ENCODE assay signal across 16 cellular contexts in the genomic region with DNA sequence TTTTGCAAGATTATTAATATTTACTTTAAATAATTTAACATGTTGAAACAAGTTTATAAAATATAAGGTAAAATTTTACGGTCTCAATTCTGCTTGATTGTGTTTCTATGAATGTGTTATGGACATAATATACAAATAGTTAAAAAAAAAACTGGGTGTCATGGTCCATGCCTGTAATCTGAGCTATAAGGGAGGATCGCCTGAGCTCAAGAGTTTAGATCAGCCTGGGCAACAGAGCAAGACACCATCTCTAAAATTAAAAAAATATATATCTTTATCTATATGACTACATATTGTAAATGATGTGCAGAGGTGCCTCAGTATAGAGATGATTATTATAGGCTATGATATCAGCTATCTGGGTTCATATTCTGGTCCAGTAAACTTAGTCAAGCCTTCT. TPM values are rescaled to one million over a fixed set of nuclear protein-coding genes. Genes with fewer than 3 reads are reported as not detected.
DNase-seq lines count a peak whose midpoint lies in the region; ATAC-seq and TF ChIP-seq lines count a peak whose summit lies in the region.
"Had no signal": no experiment of that assay in that cellular context is flagged by ENCODE, and none has a peak within 500 bp of the region (broad histone marks: within the 10 kb centered on the region; RNA-seq: fewer than 3 reads in every experiment).

No MANE protein-coding gene starts in this region.

- H3K4me1 Mint-ChIP-seq in CD4-positive, alpha-beta T cell (ENCODE audit: low read depth), result peaks cover 95% of the 10 kb centered on the region
- H3K4me1 Mint-ChIP-seq in activated B cell treated with CpG ODN at 0.5 μM for 24 hours, result peaks cover 84% of the 10 kb centered on the region
- H3K4me1 Mint-ChIP-seq in naive B cell, result peaks cover 60 to 93% (median 79%) of the 10 kb centered on the region in 3 donors

- H3K27me3 Mint-ChIP-seq in CD4-positive, alpha-beta T cell, result no peaks in the 10 kb centered on the region
- H3K27me3 Mint-ChIP-seq in activated B cell treated with CpG ODN at 0.5 μM for 24 hours (no peaks in the 10 kb centered on the region), naive B cell (no peaks in the 10 kb centered on the region)
- H3K27me3 Mint-ChIP-seq: CD8-positive, alpha-beta memory T cell had no signal

- no peak for TF ChIP-seq CTCF in CD4-positive, alpha-beta T cell (IDR thresholded peaks at IDR 0.05)
- no peak for TF ChIP-seq CTCF in activated B cell treated with CpG ODN at 0.5 μM for 24 hours (IDR thresholded peaks at IDR 0.05)

- CTCF ChIA-PET in CD4-positive, alpha-beta T cell (lab: Charles Lee), result interaction anchor here (1.0 to 1.9 kb wide), 2 partner anchors 13 to 14 kb away, joined by 3 read pairs; no protein-coding TSS in a partner anchor
- CTCF ChIA-PET in activated B cell treated with CpG ODN at 0.5 μM for 24 hours (lab: Charles Lee), result interaction anchor here (1.4 to 1.7 kb wide), 2 partner anchors 9 to 55 kb away, joined by 3 to 5 read pairs; no protein-coding TSS in a partner anchor

- no peak overlapping the region for H3K27ac ChIP-seq in CD4-positive, alpha-beta T cell (ENCODE audit: low read depth, low read length)
- H3K27ac ChIP-seq in HUES64 (ENCODE audit: low read depth, low read length), result no peak overlapping the region; the same call in 1 of the 2 replicates

- 60% methylated on average over 1 of the region's 2 CpGs for WGBS in HUES64

- H3K4me3 ChIP-seq in HUES64 (ENCODE audit: low read length), result peak overlapping the region; percentile 20

- peak overlapping the region; percentile 23 for H3K4me3 Mint-ChIP-seq in CD4-positive, alpha-beta T cell
- H3K4me3 Mint-ChIP-seq in activated B cell treated with CpG ODN at 0.5 μM for 24 hours (no peak overlapping the region), naive B cell (peak overlapping the region in 5 of 8 donors; percentile 32 to 52 (median 41))

- H3K9me3 ChIP-seq in CD4-positive, alpha-beta T cell (ENCODE audit: control insufficient read depth, low read length), result no peaks in the 10 kb centered on the region
- no peaks in the 10 kb centered on the region for H3K9me3 ChIP-seq in HUES64 (ENCODE audit: insufficient read depth, low read depth, low read length)
- H3K9me3 ChIP-seq: BE2C had no signal

- POLR2A ChIA-PET in CD4-positive, alpha-beta T cell (lab: Charles Lee), result interaction anchor here (1.7 kb wide), 1 partner anchor 9 kb away, joined by 8 read pairs; no protein-coding TSS in a partner anchor
- POLR2A ChIA-PET in activated B cell treated with CpG ODN at 0.5 μM for 24 hours (lab: Charles Lee), result interaction anchor here (2.7 kb wide), 1 partner anchor 9 kb away, joined by 13 read pairs; no protein-coding TSS in a partner anchor

- H3K4me1 ChIP-seq in HUES64 (ENCODE audit: insufficient read depth, low read length), result peaks cover 67% of the 10 kb centered on the region

- H3K27ac Mint-ChIP-seq in CD4-positive, alpha-beta T cell, result no peak overlapping the region
- H3K27ac Mint-ChIP-seq in activated B cell treated with CpG ODN at 0.5 μM for 24 hours (peak overlapping the region; percentile 46), naive B cell (peak overlapping the region in 2 of 6 donors; percentile 68 to 77)

- ATAC-seq in CD4-positive, alpha-beta T cell (ENCODE audit: poor library complexity), result no peak
- ATAC-seq in activated B cell treated with CpG ODN at 0.5 μM for 24 hours (ENCODE audit: low read depth) (no peak), naive B cell (ENCODE audit: low read depth in 2 of 2) (peak in 1 of 2 donors; percentile 11), HG02852 (IDR thresholded peaks at IDR 0.05; ENCODE audit: unreplicated experiment) (no peak)

- H3K36me3 ChIP-seq in HUES64 (ENCODE audit: insufficient read depth, low read length), result no peaks in the 10 kb centered on the region
- H3K36me3 ChIP-seq: BE2C had no signal

- no peak overlapping the region for H3K9ac ChIP-seq in HUES64 (ENCODE audit: low read depth, low read length)

- no peak for DNase-seq in CD4-positive, alpha-beta T cell
- DNase-seq in activated B cell treated with CpG ODN at 0.5 μM for 24 hours, result no peak
- DNase-seq in naive B cell, result no peak
- no peak for DNase-seq in NCI-H2196 (lab: John Stamatoyannopoulos, UW; ENCODE audit: unreplicated experiment)
- DNase-seq in OCI-M1 (lab: John Stamatoyannopoulos, UW), result no peak
- no peak for DNase-seq in NCI-H748 (lab: John Stamatoyannopoulos, UW; ENCODE audit: unreplicated experiment)
- DNase-seq: BE2C; CD8-positive, alpha-beta memory T cell; IMR-90; NCI-H146; NCI-H2107; NCI-H345; NCI-H69; SHP77 had no signal

- H3K9me3 Mint-ChIP-seq in CD4-positive, alpha-beta T cell, result no peaks in the 10 kb centered on the region
- H3K9me3 Mint-ChIP-seq in activated B cell treated with CpG ODN at 0.5 μM for 24 hours, result no peaks in the 10 kb centered on the region
- H3K9me3 Mint-ChIP-seq in naive B cell, result no peaks in the 10 kb centered on the region
- H3K9me3 Mint-ChIP-seq: CD8-positive, alpha-beta memory T cell had no signal

- intact Hi-C loops in CD4-positive, alpha-beta T cell (cut with DNase I, micrococcal nuclease), result loop anchor here in 1 of 2 experiments (1.0 kb wide), 1 partner anchor 9 kb away; no protein-coding TSS in a partner anchor
- intact Hi-C loops in activated B cell treated with CpG ODN at 0.5 μM for 24 hours (cut with micrococcal nuclease), result loop anchor here (1.0 kb wide), 2 partner anchors 8 to 10 kb away; partner anchors contain the start of gene PAPOLA

- H3K36me3 Mint-ChIP-seq in CD4-positive, alpha-beta T cell (ENCODE audit: low read depth), result no peaks in the 10 kb centered on the region
- H3K36me3 Mint-ChIP-seq in activated B cell treated with CpG ODN at 0.5 μM for 24 hours (ENCODE audit: low read depth) (peaks cover 1% of the 10 kb centered on the region), naive B cell (no peaks in the 10 kb centered on the region)
- H3K36me3 Mint-ChIP-seq: CD8-positive, alpha-beta memory T cell had no signal

- H3K27me3 ChIP-seq in CD4-positive, alpha-beta T cell (ENCODE audit: control insufficient read depth, insufficient read depth, low read length), result no peaks in the 10 kb centered on the region
- H3K27me3 ChIP-seq in HUES64 (ENCODE audit: insufficient read depth, low read length), result no peaks in the 10 kb centered on the region
- H3K27me3 ChIP-seq: BE2C had no signal

RNA-seq across cellular contexts. Expression of gene PAPOLA, which starts 9.9 kb away (rescaled TPM):
- total RNA-seq in CD4-positive, alpha-beta T cell, result 100 to 1,000 TPM; 140 to 148 TPM
- polyA plus RNA-seq in HUES64 (2013, experiment 1 of 2), result 158 TPM
- polyA plus RNA-seq in HUES64 (2013, experiment 2 of 2), result 180 TPM
- 205 and 255 TPM in 2 replicates for total RNA-seq in activated B cell treated with CpG ODN at 0.5 μM for 24 hours
- polyA plus RNA-seq in naive B cell (ENCODE audit: low read depth in 6 of 6), result 100 to 1,000 TPM; 100 to 157 (median 128) TPM
